ENCODE assay signal across 25 cellular contexts in the genomic region with DNA sequence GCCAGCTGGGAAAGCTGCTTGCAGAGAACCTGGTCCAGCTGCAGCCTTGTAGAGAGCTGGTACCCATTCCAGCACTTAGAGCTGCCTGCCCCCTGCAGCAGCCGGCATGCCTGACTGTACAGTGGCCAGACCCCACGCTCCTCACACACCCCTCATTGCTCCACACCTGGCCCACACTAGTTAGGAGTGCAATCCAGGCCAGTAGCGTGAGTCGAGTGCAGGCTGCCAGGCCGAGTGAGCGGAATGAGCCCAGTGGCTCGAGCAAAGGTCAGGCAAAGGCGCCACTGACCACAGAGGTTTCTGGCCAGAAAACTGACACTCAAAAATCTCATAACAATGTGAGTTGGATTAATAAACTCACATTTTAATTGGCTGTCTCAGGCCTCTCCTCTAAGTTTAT.
"Had no signal": no experiment of that assay in that cellular context is flagged by ENCODE, and none has a peak within 500 bp of the region (broad histone marks: within the 10 kb centered on the region; RNA-seq: fewer than 3 reads in every experiment).

No MANE protein-coding gene starts in this region.

- ATAC-seq: heart left ventricle; left ventricle myocardium superior; natural killer cell; stimulated activated naive CD8-positive, alpha-beta T cell treated with anti-CD3 and anti-CD28 coated beads, Interleukin-15, amount 100 ng/mL, for 72 hours had no signal

- H3K27ac ChIP-seq: heart left ventricle, neural progenitor cell, ovary, right atrium auricular region, sigmoid colon, testis, thyroid gland, transverse colon, uterus had no signal

- H3K4me3 ChIP-seq: heart left ventricle, lung, neural progenitor cell, ovary, right atrium auricular region, sigmoid colon, testis, thyroid gland, transverse colon, uterus had no signal

- FAIRE-seq: small intestine had no signal

- H3K27me3 ChIP-seq: heart left ventricle, neural progenitor cell, ovary, right atrium auricular region, sigmoid colon, testis, thyroid gland, transverse colon, uterus had no signal

- H3K4me2 ChIP-seq: neural progenitor cell had no signal

- DNase-seq: hypothalamus; islet precursor cell; left ventricle myocardium superior; mesendoderm; naive B cell; natural killer cell; nephron progenitor cell; ovary; sigmoid colon; small intestine; stimulated activated CD4-positive, alpha-beta T cell treated with anti-CD3 and anti-CD28 coated beads, Interleukin-1b, Interleukin-23, amount 100 ng/mL, for 48 hours; stimulated activated CD4-positive, alpha-beta T cell treated with anti-CD3 and anti-CD28 coated beads, Interleukin-2, amount 100 ng/mL, for 48 hours; stimulated activated CD4-positive, alpha-beta T cell treated with anti-CD3 and anti-CD28 coated beads, Interleukin-4, amount 100 ng/mL, for 4 hours; stimulated activated CD8-positive, alpha-beta memory T cell treated with anti-CD3 and anti-CD28 coated beads, Interleukin-4, amount 100 ng/mL, for 48 hours; stimulated activated naive CD4-positive, alpha-beta T cell treated with Interleukin-2 at 50 U/mL for 16 hours; stimulated activated naive CD8-positive, alpha-beta T cell treated with anti-CD3 and anti-CD28 coated beads, Interleukin-15, amount 100 ng/mL, for 72 hours; substantia nigra; testis; thyroid gland; transverse colon; uterus had no signal

- H3K9ac ChIP-seq: neural progenitor cell had no signal

- H3K36me3 ChIP-seq: heart left ventricle, neural progenitor cell, ovary, right atrium auricular region, sigmoid colon, thyroid gland, transverse colon, uterus had no signal

- H3K9me3 ChIP-seq: heart left ventricle, ovary, right atrium auricular region, sigmoid colon, testis, thyroid gland, transverse colon, uterus had no signal

- H3K4me1 ChIP-seq: heart left ventricle, neural progenitor cell, right atrium auricular region, sigmoid colon, testis, thyroid gland, transverse colon, uterus had no signal

- H2AFZ ChIP-seq: neural progenitor cell had no signal
